Comparison of ENCODE assay signal across 10 cellular contexts in the genomic region with DNA sequence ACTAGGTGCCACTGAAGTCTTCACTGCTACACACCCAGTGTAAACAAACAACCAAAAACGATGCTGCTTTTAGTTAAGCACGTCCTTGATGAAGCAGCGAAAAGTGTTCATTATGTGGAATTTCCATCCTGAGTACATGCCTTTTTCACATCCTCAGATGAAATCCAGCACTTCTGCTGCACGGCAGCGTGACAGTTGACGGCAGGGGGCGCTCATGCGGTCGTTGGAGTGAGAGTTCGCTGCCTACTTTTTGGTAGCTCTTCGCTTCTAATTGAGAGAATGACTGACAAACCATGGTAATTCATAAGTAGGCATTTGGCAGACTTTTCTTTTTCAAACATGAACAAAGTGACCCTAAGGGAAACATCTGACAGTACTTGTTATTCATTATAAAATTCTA. TPM values are rescaled to one million over a fixed set of nuclear protein-coding genes. Genes with fewer than 3 reads are reported as not detected.
DNase-seq lines count a peak whose midpoint lies in the region; ATAC-seq and TF ChIP-seq lines count a peak whose summit lies in the region.
"Had no signal": no experiment of that assay in that cellular context is flagged by ENCODE, and none has a peak within 500 bp of the region (broad histone marks: within the 10 kb centered on the region; RNA-seq: fewer than 3 reads in every experiment).

No MANE protein-coding gene starts in this region.

- no peak overlapping the region for H3K27ac ChIP-seq in cardiac muscle cell

- ATAC-seq in HG03108 (IDR thresholded peaks at IDR 0.05; ENCODE audit: unreplicated experiment): no peak
- ATAC-seq in HG02884 (IDR thresholded peaks at IDR 0.05; ENCODE audit: unreplicated experiment): no peak

- H3K9me3 ChIP-seq in cardiac muscle cell (ENCODE audit: low read depth): no peaks in the 10 kb centered on the region
- H3K9me3 ChIP-seq: HAP-1 had no signal

- no peaks in the 10 kb centered on the region for H3K36me3 Mint-ChIP-seq in CD14-positive monocyte
- H3K36me3 Mint-ChIP-seq in activated T-cell treated with anti-CD3 and anti-CD28 coated beads, Interleukin-2, amount 50 U/mL, for 24 hours (ENCODE audit: low read depth): no peaks in the 10 kb centered on the region

- no peak overlapping the region for H3K4me3 Mint-ChIP-seq in CD14-positive monocyte
- H3K4me3 Mint-ChIP-seq in activated T-cell treated with anti-CD3 and anti-CD28 coated beads, Interleukin-2, amount 50 U/mL, for 24 hours: peak overlapping the region; percentile 15

- intact Hi-C loops in CD14-positive monocyte (cut with micrococcal nuclease): no loop called here

- H3K27me3 Mint-ChIP-seq in CD14-positive monocyte (ENCODE audit: low read depth in 3 of 3): peaks cover 0 to 2% (median 0%) of the 10 kb centered on the region in 3 donors
- no peaks in the 10 kb centered on the region for H3K27me3 Mint-ChIP-seq in activated T-cell treated with anti-CD3 and anti-CD28 coated beads, Interleukin-2, amount 50 U/mL, for 24 hours

- H3K4me1 ChIP-seq in cardiac muscle cell (ENCODE audit: low read depth): no peaks in the 10 kb centered on the region
- H3K4me1 ChIP-seq: HAP-1 had no signal

- H3K36me3 ChIP-seq in cardiac muscle cell: no peaks in the 10 kb centered on the region
- H3K36me3 ChIP-seq: HAP-1 had no signal

- H3K4me3 ChIP-seq in cardiac muscle cell (no peak overlapping the region), retinal pigment epithelial cell (ENCODE audit: low read length) (no peak overlapping the region)
- H3K4me3 ChIP-seq: HAP-1 had no signal

- peak; percentile 37 for TF ChIP-seq CTCF in CD14-positive monocyte (IDR thresholded peaks at IDR 0.05)
- TF ChIP-seq CTCF in cardiac muscle cell (IDR thresholded peaks at IDR 0.05; ENCODE audit: low read depth, low read length): peak; percentile 72
- peak; percentile 64 for TF ChIP-seq CTCF in retinal pigment epithelial cell (conservative IDR thresholded peaks at IDR 0.05; ENCODE audit: low read depth, low read length)

- no peaks in the 10 kb centered on the region for H3K4me1 Mint-ChIP-seq in CD14-positive monocyte
- H3K4me1 Mint-ChIP-seq in activated T-cell treated with anti-CD3 and anti-CD28 coated beads, Interleukin-2, amount 50 U/mL, for 24 hours (ENCODE audit: low read depth): no peaks in the 10 kb centered on the region

- H3K27ac Mint-ChIP-seq in CD14-positive monocyte: no peak overlapping the region
- no peak overlapping the region for H3K27ac Mint-ChIP-seq in activated T-cell treated with anti-CD3 and anti-CD28 coated beads, Interleukin-2, amount 50 U/mL, for 24 hours

- H3K9me3 Mint-ChIP-seq in CD14-positive monocyte: peaks cover 0 to 5% (median 2%) of the 10 kb centered on the region in 7 donors
- no peaks in the 10 kb centered on the region for H3K9me3 Mint-ChIP-seq in activated T-cell treated with anti-CD3 and anti-CD28 coated beads, Interleukin-2, amount 50 U/mL, for 24 hours

- DNase-seq in CD14-positive monocyte (ENCODE audit: low spot score): no peak
- peak; percentile 53 for DNase-seq in LHCN-M2 (ENCODE audit: low read depth)
- DNase-seq in activated T-cell treated with anti-CD3 and anti-CD28 coated beads, Interleukin-2, amount 50 U/mL, for 24 hours: peak; percentile 47
- DNase-seq in cardiac muscle cell (ENCODE audit: low read depth in 1 of 2, low spot score in 1 of 2): peak; percentile 46 to 61
- DNase-seq in retinal pigment epithelial cell (ENCODE audit: low read depth): no peak
- DNase-seq in SK-N-DZ (ENCODE audit: low spot score): no peak

- no peaks in the 10 kb centered on the region for H3K27me3 ChIP-seq in cardiac muscle cell

RNA-seq across cellular contexts. Expression of gene DAOA, which starts 55.2 kb away (rescaled TPM):
- not detected for polyA plus RNA-seq in CD14-positive monocyte
- not detected in 2 replicates for total RNA-seq in LHCN-M2 (2014; rRNA removed)
- polyA plus RNA-seq in LHCN-M2 (2012): not detected
- total RNA-seq in cardiac muscle cell: not detected in 2 replicates
- not detected in 2 replicates for polyA plus RNA-seq in cardiac muscle cell
- not detected in 2 replicates for polyA plus RNA-seq in SK-N-DZ (2014; cell fraction: cytosol; rRNA removed)
- not detected in 2 replicates for polyA plus RNA-seq in SK-N-DZ (2014; cell fraction: nucleus; rRNA removed)
- total RNA-seq: urinary bladder had no signal
- polyA plus RNA-seq: urinary bladder had no signal

Comparison
In these comparisons a context has a peak if more than half of its experiments do, and no peak if none do; other contexts are left out.
1. DNase-seq: peak in LHCN-M2 (single experiment), activated T-cell treated with anti-CD3 and anti-CD28 coated beads, Interleukin-2, amount 50 U/mL, for 24 hours (single experiment) and cardiac muscle cell (2 of 2); none in CD14-positive monocyte (single experiment), retinal pigment epithelial cell (single experiment) and SK-N-DZ (single experiment).
2. Peak in every context shown above with its lines, with median percentiles within 50 percentile points of each other: CTCF ChIP-seq.